ENCODE assay signal across 1 cellular context in the genomic region with DNA sequence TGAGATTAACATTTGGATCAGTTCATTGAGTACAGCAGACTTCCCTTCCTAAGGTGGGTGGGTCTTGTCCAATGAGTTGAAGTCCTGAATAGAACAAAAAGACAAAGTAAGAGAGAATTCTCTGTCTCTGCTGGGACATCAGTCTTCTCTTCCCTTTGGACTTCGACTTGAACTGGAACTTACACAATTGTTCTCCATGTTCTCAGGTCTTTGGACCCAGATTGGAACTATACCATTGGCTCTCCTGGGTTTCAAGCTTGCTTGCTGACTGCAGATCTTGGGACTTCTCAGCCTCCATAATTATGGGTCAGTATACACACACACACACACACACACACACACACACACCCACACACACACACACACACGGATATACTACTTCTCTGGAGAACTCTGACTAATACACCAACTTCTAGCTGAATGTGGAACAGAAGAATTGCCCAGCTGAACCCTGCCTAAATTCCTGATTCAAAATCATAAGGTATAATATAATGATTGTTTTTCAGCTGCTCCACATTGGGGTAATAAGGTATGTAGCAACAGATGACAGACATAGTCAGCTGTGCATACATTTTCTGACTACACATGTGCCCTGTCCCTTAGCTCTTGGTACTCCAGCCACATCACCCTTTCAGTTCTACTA.
TF ChIP-seq lines count a peak whose summit lies in the region.

No MANE protein-coding gene starts in this region.

TF ChIP-seq in H1, 55 proteins besides CTCF, POLR2A, EP300 and RAD21:
- TF ChIP-seq, protein P1, sequence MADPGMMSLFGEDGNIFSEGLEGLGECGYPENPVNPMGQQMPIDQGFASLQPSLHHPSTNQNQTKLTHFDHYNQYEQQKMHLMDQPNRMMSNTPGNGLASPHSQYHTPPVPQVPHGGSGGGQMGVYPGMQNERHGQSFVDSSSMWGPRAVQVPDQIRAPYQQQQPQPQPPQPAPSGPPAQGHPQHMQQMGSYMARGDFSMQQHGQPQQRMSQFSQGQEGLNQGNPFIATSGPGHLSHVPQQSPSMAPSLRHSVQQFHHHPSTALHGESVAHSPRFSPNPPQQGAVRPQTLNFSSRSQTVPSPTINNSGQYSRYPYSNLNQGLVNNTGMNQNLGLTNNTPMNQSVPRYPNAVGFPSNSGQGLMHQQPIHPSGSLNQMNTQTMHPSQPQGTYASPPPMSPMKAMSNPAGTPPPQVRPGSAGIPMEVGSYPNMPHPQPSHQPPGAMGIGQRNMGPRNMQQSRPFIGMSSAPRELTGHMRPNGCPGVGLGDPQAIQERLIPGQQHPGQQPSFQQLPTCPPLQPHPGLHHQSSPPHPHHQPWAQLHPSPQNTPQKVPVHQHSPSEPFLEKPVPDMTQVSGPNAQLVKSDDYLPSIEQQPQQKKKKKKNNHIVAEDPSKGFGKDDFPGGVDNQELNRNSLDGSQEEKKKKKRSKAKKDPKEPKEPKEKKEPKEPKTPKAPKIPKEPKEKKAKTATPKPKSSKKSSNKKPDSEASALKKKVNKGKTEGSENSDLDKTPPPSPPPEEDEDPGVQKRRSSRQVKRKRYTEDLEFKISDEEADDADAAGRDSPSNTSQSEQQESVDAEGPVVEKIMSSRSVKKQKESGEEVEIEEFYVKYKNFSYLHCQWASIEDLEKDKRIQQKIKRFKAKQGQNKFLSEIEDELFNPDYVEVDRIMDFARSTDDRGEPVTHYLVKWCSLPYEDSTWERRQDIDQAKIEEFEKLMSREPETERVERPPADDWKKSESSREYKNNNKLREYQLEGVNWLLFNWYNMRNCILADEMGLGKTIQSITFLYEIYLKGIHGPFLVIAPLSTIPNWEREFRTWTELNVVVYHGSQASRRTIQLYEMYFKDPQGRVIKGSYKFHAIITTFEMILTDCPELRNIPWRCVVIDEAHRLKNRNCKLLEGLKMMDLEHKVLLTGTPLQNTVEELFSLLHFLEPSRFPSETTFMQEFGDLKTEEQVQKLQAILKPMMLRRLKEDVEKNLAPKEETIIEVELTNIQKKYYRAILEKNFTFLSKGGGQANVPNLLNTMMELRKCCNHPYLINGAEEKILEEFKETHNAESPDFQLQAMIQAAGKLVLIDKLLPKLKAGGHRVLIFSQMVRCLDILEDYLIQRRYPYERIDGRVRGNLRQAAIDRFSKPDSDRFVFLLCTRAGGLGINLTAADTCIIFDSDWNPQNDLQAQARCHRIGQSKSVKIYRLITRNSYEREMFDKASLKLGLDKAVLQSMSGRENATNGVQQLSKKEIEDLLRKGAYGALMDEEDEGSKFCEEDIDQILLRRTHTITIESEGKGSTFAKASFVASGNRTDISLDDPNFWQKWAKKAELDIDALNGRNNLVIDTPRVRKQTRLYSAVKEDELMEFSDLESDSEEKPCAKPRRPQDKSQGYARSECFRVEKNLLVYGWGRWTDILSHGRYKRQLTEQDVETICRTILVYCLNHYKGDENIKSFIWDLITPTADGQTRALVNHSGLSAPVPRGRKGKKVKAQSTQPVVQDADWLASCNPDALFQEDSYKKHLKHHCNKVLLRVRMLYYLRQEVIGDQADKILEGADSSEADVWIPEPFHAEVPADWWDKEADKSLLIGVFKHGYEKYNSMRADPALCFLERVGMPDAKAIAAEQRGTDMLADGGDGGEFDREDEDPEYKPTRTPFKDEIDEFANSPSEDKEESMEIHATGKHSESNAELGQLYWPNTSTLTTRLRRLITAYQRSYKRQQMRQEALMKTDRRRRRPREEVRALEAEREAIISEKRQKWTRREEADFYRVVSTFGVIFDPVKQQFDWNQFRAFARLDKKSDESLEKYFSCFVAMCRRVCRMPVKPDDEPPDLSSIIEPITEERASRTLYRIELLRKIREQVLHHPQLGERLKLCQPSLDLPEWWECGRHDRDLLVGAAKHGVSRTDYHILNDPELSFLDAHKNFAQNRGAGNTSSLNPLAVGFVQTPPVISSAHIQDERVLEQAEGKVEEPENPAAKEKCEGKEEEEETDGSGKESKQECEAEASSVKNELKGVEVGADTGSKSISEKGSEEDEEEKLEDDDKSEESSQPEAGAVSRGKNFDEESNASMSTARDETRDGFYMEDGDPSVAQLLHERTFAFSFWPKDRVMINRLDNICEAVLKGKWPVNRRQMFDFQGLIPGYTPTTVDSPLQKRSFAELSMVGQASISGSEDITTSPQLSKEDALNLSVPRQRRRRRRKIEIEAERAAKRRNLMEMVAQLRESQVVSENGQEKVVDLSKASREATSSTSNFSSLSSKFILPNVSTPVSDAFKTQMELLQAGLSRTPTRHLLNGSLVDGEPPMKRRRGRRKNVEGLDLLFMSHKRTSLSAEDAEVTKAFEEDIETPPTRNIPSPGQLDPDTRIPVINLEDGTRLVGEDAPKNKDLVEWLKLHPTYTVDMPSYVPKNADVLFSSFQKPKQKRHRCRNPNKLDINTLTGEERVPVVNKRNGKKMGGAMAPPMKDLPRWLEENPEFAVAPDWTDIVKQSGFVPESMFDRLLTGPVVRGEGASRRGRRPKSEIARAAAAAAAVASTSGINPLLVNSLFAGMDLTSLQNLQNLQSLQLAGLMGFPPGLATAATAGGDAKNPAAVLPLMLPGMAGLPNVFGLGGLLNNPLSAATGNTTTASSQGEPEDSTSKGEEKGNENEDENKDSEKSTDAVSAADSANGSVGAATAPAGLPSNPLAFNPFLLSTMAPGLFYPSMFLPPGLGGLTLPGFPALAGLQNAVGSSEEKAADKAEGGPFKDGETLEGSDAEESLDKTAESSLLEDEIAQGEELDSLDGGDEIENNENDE (IDR thresholded peaks at IDR 0.05; ENCODE audit: insufficient replicate concordance, low read length): no peak
- TF ChIP-seq JUN (IDR thresholded peaks at IDR 0.05; ENCODE audit: low read depth, low read length) (no peak), SP4 (IDR thresholded peaks at IDR 0.05; ENCODE audit: low read length) (no peak), TEAD4 (IDR thresholded peaks at IDR 0.05; ENCODE audit: low read depth, low read length) (no peak), CHD1 (IDR thresholded peaks at IDR 0.05; ENCODE audit: low read depth, low read length) (no peak), CTBP2 (IDR thresholded peaks at IDR 0.05; ENCODE audit: borderline replicate concordance, insufficient read depth, insufficient read length, low read length) (no peak), KDM5A (IDR thresholded peaks at IDR 0.05; ENCODE audit: low read length) (no peak), POLR2AphosphoS5 (IDR thresholded peaks at IDR 0.05; ENCODE audit: low read depth, low read length) (no peak), TCF12 (IDR thresholded peaks at IDR 0.05; ENCODE audit: low read depth, low read length) (no peak)
- TF ChIP-seq, protein P2, sequence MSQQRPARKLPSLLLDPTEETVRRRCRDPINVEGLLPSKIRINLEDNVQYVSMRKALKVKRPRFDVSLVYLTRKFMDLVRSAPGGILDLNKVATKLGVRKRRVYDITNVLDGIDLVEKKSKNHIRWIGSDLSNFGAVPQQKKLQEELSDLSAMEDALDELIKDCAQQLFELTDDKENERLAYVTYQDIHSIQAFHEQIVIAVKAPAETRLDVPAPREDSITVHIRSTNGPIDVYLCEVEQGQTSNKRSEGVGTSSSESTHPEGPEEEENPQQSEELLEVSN (IDR thresholded peaks at IDR 0.05): no peak
TF ChIP-seq in H1: peak in this region for 0.
